In genomic region chr1:223870617-223871574, GRCh38 we compare ENCODE assay signal across 12 cellular contexts. TPM values are rescaled to one million over a fixed set of nuclear protein-coding genes. Genes with fewer than 3 reads are reported as not detected.
DNase-seq lines count a peak whose midpoint lies in the region; ATAC-seq, FAIRE-seq and TF ChIP-seq lines count a peak whose summit lies in the region.
"Had no signal": no experiment of that assay in that cellular context is flagged by ENCODE, and none has a peak within 500 bp of the region (broad histone marks: within the 10 kb centered on the region; RNA-seq: fewer than 3 reads in every experiment).

No MANE protein-coding gene starts in this region.

- TF ChIP-seq CTCF in type B pancreatic cell (conservative IDR thresholded peaks at IDR 0.05) = no peak

- H3K9me3 Mint-ChIP-seq in type B pancreatic cell = peaks cover 4% of the 10 kb centered on the region
- H3K9me3 Mint-ChIP-seq: T-helper 1 cell treated with Interleukin-12 subunit alpha and Interleukin-12 subunit beta and Interleukin-4 antibody, amounts not matched to agents 30 μg/mL and 1 μg/mL, for 36 hours had no signal

- H3K27ac Mint-ChIP-seq in type B pancreatic cell = no peak overlapping the region
- H3K27ac Mint-ChIP-seq: activated CD8-positive, alpha-beta memory T cell treated with anti-CD3 and anti-CD28 coated beads, Interleukin-2, amount 10 ng/mL, durations not matched to agents 7 days and 5 days; T-helper 1 cell treated with Interleukin-12 subunit alpha and Interleukin-12 subunit beta and Interleukin-4 antibody, amounts not matched to agents 30 μg/mL and 1 μg/mL, for 36 hours had no signal

- no peaks in the 10 kb centered on the region for H3K36me3 Mint-ChIP-seq in type B pancreatic cell
- H3K36me3 Mint-ChIP-seq: activated CD8-positive, alpha-beta memory T cell treated with anti-CD3 and anti-CD28 coated beads, Interleukin-2, amount 10 ng/mL, durations not matched to agents 7 days and 5 days had no signal

- H3K27ac ChIP-seq in iPS-20b (ENCODE audit: low read length) = no peak overlapping the region

- peaks cover 20% of the 10 kb centered on the region for H3K27me3 Mint-ChIP-seq in type B pancreatic cell

- H3K9me3 ChIP-seq in iPS-20b (ENCODE audit: insufficient read depth, low read depth, low read length) = peaks cover 2% of the 10 kb centered on the region; the same call in 1 of the 2 replicates

- H3K4me1 Mint-ChIP-seq in type B pancreatic cell (ENCODE audit: unreplicated experiment) = peaks cover 10% of the 10 kb centered on the region
- H3K4me1 Mint-ChIP-seq: activated CD8-positive, alpha-beta memory T cell treated with anti-CD3 and anti-CD28 coated beads, Interleukin-2, amount 10 ng/mL, durations not matched to agents 7 days and 5 days had no signal

- H3K4me3 Mint-ChIP-seq in type B pancreatic cell = no peak overlapping the region
- H3K4me3 Mint-ChIP-seq: activated CD8-positive, alpha-beta memory T cell treated with anti-CD3 and anti-CD28 coated beads, Interleukin-2, amount 10 ng/mL, durations not matched to agents 7 days and 5 days; T-helper 1 cell treated with Interleukin-12 subunit alpha and Interleukin-12 subunit beta and Interleukin-4 antibody, amounts not matched to agents 30 μg/mL and 1 μg/mL, for 36 hours had no signal

- TF ChIP-seq POLR2A in GM12891 (IDR thresholded peaks at IDR 0.05; ENCODE audit: low read depth, low read length) = no peak

- DNase-seq in left ventricle myocardium superior = no peak
- no peak for DNase-seq in Right ventricle myocardium inferior (ENCODE audit: missing footprints)
- peak; percentile 93 for DNase-seq in SKM-1 (lab: John Stamatoyannopoulos, UW; ENCODE audit: unreplicated experiment)
- no peak for DNase-seq in GM12891 (ENCODE audit: insufficient read length, low spot score)
- no peak for DNase-seq in type B pancreatic cell (ENCODE audit: extremely low spot score, unreplicated experiment)
- no peak for DNase-seq in NCI-H1048 (lab: John Stamatoyannopoulos, UW)
- DNase-seq: activated CD8-positive, alpha-beta memory T cell treated with anti-CD3 and anti-CD28 coated beads, Interleukin-2, amount 10 ng/mL, durations not matched to agents 7 days and 5 days; NCI-H1436 had no signal

- H3K36me3 ChIP-seq in iPS-20b (ENCODE audit: insufficient read depth, low read depth, low read length) = no peaks in the 10 kb centered on the region

- no peak overlapping the region for H3K4me3 ChIP-seq in iPS-20b (ENCODE audit: low read length)

- peak overlapping the region; percentile 26; the same call in 1 of the 2 replicates for H3K9ac ChIP-seq in iPS-20b (ENCODE audit: low read depth, low read length)

- intact Hi-C loops in left ventricle myocardium superior (cut with micrococcal nuclease) (no loop called here), Right ventricle myocardium inferior (cut with DNase I) (no loop called here)

- ATAC-seq in left ventricle myocardium superior (peak; percentile 23), Right ventricle myocardium inferior (no peak), HG03460 (IDR thresholded peaks at IDR 0.05; ENCODE audit: unreplicated experiment) (no peak)
- ATAC-seq: activated CD8-positive, alpha-beta memory T cell treated with anti-CD3 and anti-CD28 coated beads, Interleukin-2, amount 10 ng/mL, durations not matched to agents 7 days and 5 days had no signal

- no peaks in the 10 kb centered on the region for H3K27me3 ChIP-seq in iPS-20b (ENCODE audit: insufficient read depth, low read length)

- H3K4me1 ChIP-seq in iPS-20b (ENCODE audit: insufficient read depth, low read length) = peaks cover 6% of the 10 kb centered on the region; the same call in 1 of the 2 replicates

- FAIRE-seq in GM12891 (lab: Jason Lieb, UNC) = no peak
- FAIRE-seq: endometrium had no signal

TF ChIP-seq in GM12891, 5 proteins besides CTCF, POLR2A, EP300 and RAD21:
- no peak for TF ChIP-seq SPI1 (IDR thresholded peaks at IDR 0.05; ENCODE audit: low read depth, low read length)
- no peak for TF ChIP-seq POLR2AphosphoS5 (IDR thresholded peaks at IDR 0.05; ENCODE audit: low read depth, low read length)
- TF ChIP-seq TAF1 (IDR thresholded peaks at IDR 0.05; ENCODE audit: low read depth, low read length) = no peak
- TF ChIP-seq POU2F2 (IDR thresholded peaks at IDR 0.05; ENCODE audit: low read depth, low read length) = no peak
- no peak for TF ChIP-seq PAX5 (IDR thresholded peaks at IDR 0.05; ENCODE audit: insufficient read depth, low read length, severe bottlenecking)

RNA-seq across cellular contexts. Expression of gene TP53BP2, which starts 25.1 kb away (rescaled TPM):
- 22.1 TPM for total RNA-seq in left ventricle myocardium superior
- total RNA-seq in Right ventricle myocardium inferior = 18.7 TPM
- polyA plus RNA-seq in GM12891 (2012; ENCODE audit: low read depth, missing spikeins) = 4.9 TPM
- 51.3 and 67.2 TPM in 2 replicates for total RNA-seq in type B pancreatic cell (ENCODE audit: low replicate concordance)
